Comparison of ENCODE assay signal across 1 cellular context in the genomic region with DNA sequence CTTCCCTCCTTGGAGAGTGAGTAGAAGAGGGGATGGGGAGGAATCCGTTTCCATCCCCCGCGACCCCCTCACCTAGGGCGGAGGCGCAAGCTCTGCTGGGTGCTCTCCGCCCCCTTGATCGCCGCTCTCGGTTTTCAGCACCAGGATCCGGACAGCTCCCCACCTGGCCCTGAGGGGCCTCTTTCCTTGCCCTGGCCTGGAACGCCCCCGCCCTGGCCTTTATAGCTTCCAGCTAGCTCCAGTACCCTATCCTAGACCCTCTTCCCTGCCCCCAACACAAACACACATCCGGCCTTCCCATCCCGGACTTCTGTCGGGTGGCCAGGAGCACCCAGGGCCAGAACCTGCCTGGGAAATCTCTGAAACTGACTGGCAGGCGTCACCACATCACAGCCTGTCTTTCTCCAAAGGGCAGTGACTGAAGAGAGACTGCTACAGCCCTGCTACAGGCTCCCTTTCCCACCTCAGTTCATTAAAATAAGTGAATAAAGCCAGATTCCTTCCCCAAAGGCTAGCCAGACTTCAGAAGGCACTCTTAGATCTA.
TF ChIP-seq lines count a peak whose summit lies in the region.

No MANE protein-coding gene starts in this region.

TF ChIP-seq in K562, 482 proteins besides CTCF, POLR2A, EP300 and RAD21 (continued from another document and continues in another):
- TF ChIP-seq STAT6 (CRISPR knock-in tag; IDR thresholded peaks at IDR 0.05) (no peak), ZNF507 (tag; conservative IDR thresholded peaks at IDR 0.05) (no peak), NR3C1 (CRISPR knock-in tag; IDR thresholded peaks at IDR 0.05) (peak; percentile 62; the same call in 1 of the 2 replicates), LEF1 (IDR thresholded peaks at IDR 0.05) (no peak), MCM2 (IDR thresholded peaks at IDR 0.05; ENCODE audit: low read depth) (no peak), CEBPB (tag; IDR thresholded peaks at IDR 0.05) (no peak), ETV5 (CRISPR knock-in tag; IDR thresholded peaks at IDR 0.05; ENCODE audit: low read depth) (peak; percentile 54; the same call in 1 of the 2 replicates), TOE1 (IDR thresholded peaks at IDR 0.05; ENCODE audit: borderline replicate concordance) (no peak), TOE1 (CRISPR knock-in tag; IDR thresholded peaks at IDR 0.05; ENCODE audit: borderline replicate concordance, low read depth) (no peak), ATF1 (CRISPR knock-in tag; IDR thresholded peaks at IDR 0.05) (no peak), ATF1 (tag; IDR thresholded peaks at IDR 0.05) (no peak), U2AF2 (optimal IDR thresholded peaks at IDR 0.05; ENCODE audit: low read depth, low read length) (no peak), FOS (IDR thresholded peaks at IDR 0.05; ENCODE audit: extremely low read depth, insufficient read length) (no peak), KDM1A (IDR thresholded peaks at IDR 0.05) (no peak), NKRF (IDR thresholded peaks at IDR 0.05; ENCODE audit: borderline replicate concordance) (no peak), MEIS2 (IDR thresholded peaks at IDR 0.05; ENCODE audit: partially characterized antibody) (no peak), ELF2 (CRISPR knock-in tag; IDR thresholded peaks at IDR 0.05) (no peak), ZKSCAN8 (CRISPR knock-in tag; IDR thresholded peaks at IDR 0.05) (no peak), PRDM10 (IDR thresholded peaks at IDR 0.05; ENCODE audit: partially characterized antibody) (no peak), SIN3A (IDR thresholded peaks at IDR 0.05; ENCODE audit: borderline replicate concordance in 2 of 2, control insufficient read depth in 1 of 2, low read depth in 2 of 2, low read length in 2 of 2) (peak in 1 of 2 experiments; percentile 62; a peak in 1 of 4 replicates), KLF13 (tag; IDR thresholded peaks at IDR 0.05; ENCODE audit: borderline replicate concordance, low read depth) (peak; percentile 12; the same call in 1 of the 2 replicates), ZNF407 (IDR thresholded peaks at IDR 0.05; ENCODE audit: low read depth) (no peak), TAF7 (tag; IDR thresholded peaks at IDR 0.05) (no peak), ZNF707 (CRISPR knock-in tag; conservative IDR thresholded peaks at IDR 0.05) (no peak), MTF1 (CRISPR knock-in tag; IDR thresholded peaks at IDR 0.05; ENCODE audit: borderline replicate concordance) (no peak), KLF6 (CRISPR knock-in tag; IDR thresholded peaks at IDR 0.05; ENCODE audit: borderline replicate concordance) (no peak), SAP30 (IDR thresholded peaks at IDR 0.05; ENCODE audit: borderline replicate concordance, insufficient read depth, low read depth, low read length, poor library complexity, severe bottlenecking) (no peak), EGR1 (conservative IDR thresholded peaks at IDR 0.05) (peak; percentile 77)
- TF ChIP-seq, protein P1, sequence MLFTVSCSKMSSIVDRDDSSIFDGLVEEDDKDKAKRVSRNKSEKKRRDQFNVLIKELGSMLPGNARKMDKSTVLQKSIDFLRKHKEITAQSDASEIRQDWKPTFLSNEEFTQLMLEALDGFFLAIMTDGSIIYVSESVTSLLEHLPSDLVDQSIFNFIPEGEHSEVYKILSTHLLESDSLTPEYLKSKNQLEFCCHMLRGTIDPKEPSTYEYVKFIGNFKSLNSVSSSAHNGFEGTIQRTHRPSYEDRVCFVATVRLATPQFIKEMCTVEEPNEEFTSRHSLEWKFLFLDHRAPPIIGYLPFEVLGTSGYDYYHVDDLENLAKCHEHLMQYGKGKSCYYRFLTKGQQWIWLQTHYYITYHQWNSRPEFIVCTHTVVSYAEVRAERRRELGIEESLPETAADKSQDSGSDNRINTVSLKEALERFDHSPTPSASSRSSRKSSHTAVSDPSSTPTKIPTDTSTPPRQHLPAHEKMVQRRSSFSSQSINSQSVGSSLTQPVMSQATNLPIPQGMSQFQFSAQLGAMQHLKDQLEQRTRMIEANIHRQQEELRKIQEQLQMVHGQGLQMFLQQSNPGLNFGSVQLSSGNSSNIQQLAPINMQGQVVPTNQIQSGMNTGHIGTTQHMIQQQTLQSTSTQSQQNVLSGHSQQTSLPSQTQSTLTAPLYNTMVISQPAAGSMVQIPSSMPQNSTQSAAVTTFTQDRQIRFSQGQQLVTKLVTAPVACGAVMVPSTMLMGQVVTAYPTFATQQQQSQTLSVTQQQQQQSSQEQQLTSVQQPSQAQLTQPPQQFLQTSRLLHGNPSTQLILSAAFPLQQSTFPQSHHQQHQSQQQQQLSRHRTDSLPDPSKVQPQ (CRISPR knock-in tag; IDR thresholded peaks at IDR 0.05; ENCODE audit: borderline replicate concordance) = no peak
- TF ChIP-seq, protein P2, sequence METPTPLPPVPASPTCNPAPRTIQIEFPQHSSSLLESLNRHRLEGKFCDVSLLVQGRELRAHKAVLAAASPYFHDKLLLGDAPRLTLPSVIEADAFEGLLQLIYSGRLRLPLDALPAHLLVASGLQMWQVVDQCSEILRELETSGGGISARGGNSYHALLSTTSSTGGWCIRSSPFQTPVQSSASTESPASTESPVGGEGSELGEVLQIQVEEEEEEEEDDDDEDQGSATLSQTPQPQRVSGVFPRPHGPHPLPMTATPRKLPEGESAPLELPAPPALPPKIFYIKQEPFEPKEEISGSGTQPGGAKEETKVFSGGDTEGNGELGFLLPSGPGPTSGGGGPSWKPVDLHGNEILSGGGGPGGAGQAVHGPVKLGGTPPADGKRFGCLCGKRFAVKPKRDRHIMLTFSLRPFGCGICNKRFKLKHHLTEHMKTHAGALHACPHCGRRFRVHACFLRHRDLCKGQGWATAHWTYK (CRISPR knock-in tag; IDR thresholded peaks at IDR 0.05) = no peak
- TF ChIP-seq, protein P3, sequence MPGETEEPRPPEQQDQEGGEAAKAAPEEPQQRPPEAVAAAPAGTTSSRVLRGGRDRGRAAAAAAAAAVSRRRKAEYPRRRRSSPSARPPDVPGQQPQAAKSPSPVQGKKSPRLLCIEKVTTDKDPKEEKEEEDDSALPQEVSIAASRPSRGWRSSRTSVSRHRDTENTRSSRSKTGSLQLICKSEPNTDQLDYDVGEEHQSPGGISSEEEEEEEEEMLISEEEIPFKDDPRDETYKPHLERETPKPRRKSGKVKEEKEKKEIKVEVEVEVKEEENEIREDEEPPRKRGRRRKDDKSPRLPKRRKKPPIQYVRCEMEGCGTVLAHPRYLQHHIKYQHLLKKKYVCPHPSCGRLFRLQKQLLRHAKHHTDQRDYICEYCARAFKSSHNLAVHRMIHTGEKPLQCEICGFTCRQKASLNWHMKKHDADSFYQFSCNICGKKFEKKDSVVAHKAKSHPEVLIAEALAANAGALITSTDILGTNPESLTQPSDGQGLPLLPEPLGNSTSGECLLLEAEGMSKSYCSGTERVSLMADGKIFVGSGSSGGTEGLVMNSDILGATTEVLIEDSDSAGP (CRISPR knock-in tag; IDR thresholded peaks at IDR 0.05) = no peak
